ENCODE assay signal across 20 cellular contexts in the genomic region with DNA sequence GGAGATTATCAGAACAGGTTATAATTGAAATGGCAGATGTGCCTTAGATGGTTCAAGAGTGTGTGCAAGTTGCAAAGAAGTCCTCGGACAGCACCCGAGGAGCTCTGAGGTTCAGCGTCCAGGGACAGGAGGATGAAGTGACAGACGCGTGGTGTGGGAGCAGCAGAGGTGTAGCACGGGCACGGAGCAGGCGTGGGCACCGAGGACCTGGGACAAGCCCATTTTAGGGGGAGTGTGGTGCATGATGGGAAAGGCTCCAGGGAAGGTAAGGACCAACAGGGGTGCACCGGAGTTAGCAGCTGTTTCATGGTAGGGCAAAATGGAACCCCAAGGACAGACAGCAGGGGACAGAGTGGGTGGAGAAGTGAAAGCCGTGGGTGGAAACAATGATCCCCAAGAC.
"Had no signal": no experiment of that assay in that cellular context is flagged by ENCODE, and none has a peak within 500 bp of the region (broad histone marks: within the 10 kb centered on the region; RNA-seq: fewer than 3 reads in every experiment).

No MANE protein-coding gene starts in this region.

- H3K4me3 ChIP-seq: left lung, smooth muscle cell, tibial artery had no signal

- H3K27ac Mint-ChIP-seq: activated CD4-positive, alpha-beta T cell treated with anti-CD3 and anti-CD28 coated beads, Interleukin-2, amount 10 ng/mL, durations not matched to agents 24 days and 14 days; activated naive CD4-positive, alpha-beta T cell treated with anti-CD3 and anti-CD28 coated beads for 36 hours; activated T-cell treated with anti-CD3 and anti-CD28 coated beads, Interleukin-2, amount 50 U/mL, for 24 hours had no signal

- H3K36me3 Mint-ChIP-seq: brain had no signal

- H3K9ac ChIP-seq: SK-N-SH had no signal

- H3K4me2 ChIP-seq: SK-N-SH, smooth muscle cell had no signal

- H3K36me3 ChIP-seq: left lung, tibial artery had no signal

- H3K9me3 ChIP-seq: left lung, SK-N-SH, tibial artery had no signal

- H3K4me3 Mint-ChIP-seq: activated CD8-positive, alpha-beta T cell treated with anti-CD3 and anti-CD28 coated beads, Interleukin-2, amount 10 ng/mL, durations not matched to agents 7 days and 5 days; activated naive CD4-positive, alpha-beta T cell treated with anti-CD3 and anti-CD28 coated beads for 36 hours; activated T-cell treated with anti-CD3 and anti-CD28 coated beads, Interleukin-2, amount 50 U/mL, for 24 hours; brain had no signal

- ATAC-seq: activated CD8-positive, alpha-beta T cell treated with anti-CD3 and anti-CD28 coated beads, Interleukin-2, amount 10 ng/mL, durations not matched to agents 7 days and 5 days; left lung; sciatic nerve had no signal

- H3K4me1 ChIP-seq: left lung had no signal

- DNase-seq: activated CD4-positive, alpha-beta T cell treated with anti-CD3 and anti-CD28 coated beads, Interleukin-2, amount 10 ng/mL, durations not matched to agents 24 days and 14 days; activated CD8-positive, alpha-beta T cell treated with anti-CD3 and anti-CD28 coated beads, Interleukin-2, amount 10 ng/mL, durations not matched to agents 7 days and 5 days; activated naive CD4-positive, alpha-beta T cell treated with anti-CD3 and anti-CD28 coated beads for 36 hours; activated T-cell treated with anti-CD3 and anti-CD28 coated beads, Interleukin-2, amount 50 U/mL, for 24 hours; amniotic stem cell; caudate nucleus; erythroblast; foreskin melanocyte; glutamatergic neuron; left lung; nucleus accumbens; SK-N-SH; stimulated activated CD4-positive, alpha-beta T cell treated with anti-CD3 and anti-CD28 coated beads, Interleukin-4, amount 100 ng/mL, for 4 hours; stimulated activated naive CD4-positive, alpha-beta T cell; substantia nigra; T1000; tibial artery had no signal

- H3K9me3 Mint-ChIP-seq: activated naive CD4-positive, alpha-beta T cell treated with anti-CD3 and anti-CD28 coated beads for 36 hours; activated T-cell treated with anti-CD3 and anti-CD28 coated beads, Interleukin-2, amount 50 U/mL, for 24 hours had no signal

- H3K27ac ChIP-seq: left lung, tibial artery had no signal
